ENCODE assay signal across 17 cellular contexts in the genomic region with DNA sequence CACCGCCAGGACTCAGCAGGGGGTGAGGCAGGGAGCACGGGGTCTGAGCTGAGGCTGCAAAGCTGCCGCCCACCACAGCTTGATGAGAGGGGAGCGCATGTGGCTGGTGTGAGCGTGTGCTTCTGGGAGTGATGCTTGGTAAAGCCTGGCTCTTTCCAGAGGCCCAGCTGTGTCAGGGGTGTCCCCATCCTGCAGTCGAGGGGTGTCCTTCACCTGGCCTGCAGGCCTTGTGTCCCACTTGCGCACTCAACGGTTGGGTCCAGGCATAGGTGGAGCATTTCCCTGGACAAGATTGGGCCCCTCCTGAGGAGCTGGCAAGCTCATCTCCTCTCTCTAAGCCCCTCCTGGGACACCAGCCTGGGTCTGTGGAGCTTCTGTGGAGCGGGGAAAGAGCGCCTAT.
"Had no signal": no experiment of that assay in that cellular context is flagged by ENCODE, and none has a peak within 500 bp of the region (broad histone marks: within the 10 kb centered on the region; RNA-seq: fewer than 3 reads in every experiment).

No MANE protein-coding gene starts in this region.

- ATAC-seq: activated naive CD4-positive, alpha-beta T cell treated with anti-CD3 and anti-CD28 coated beads, Interleukin-2, amount 50 U/mL, for 72 hours; esophagus mucosa; gastrocnemius medialis; stimulated activated naive CD8-positive, alpha-beta T cell treated with anti-CD3 and anti-CD28 coated beads, Interleukin-15, Interleukin-2, amounts not matched to agents 100 U/mL and 50 U/mL, for 24 hours had no signal

- H3K4me3 ChIP-seq: ascending aorta, gastrocnemius medialis, thyroid gland had no signal

- H3K36me3 ChIP-seq: brain microvascular endothelial cell, gastrocnemius medialis, thyroid gland had no signal

- H3K9me3 ChIP-seq: ascending aorta, gastrocnemius medialis, thyroid gland had no signal

- H3K27me3 ChIP-seq: ascending aorta, brain microvascular endothelial cell, gastrocnemius medialis, thyroid gland had no signal

- H3K4me1 ChIP-seq: ascending aorta, gastrocnemius medialis had no signal

- DNase-seq: activated CD4-positive, alpha-beta memory T cell treated with anti-CD3 and anti-CD28 coated beads for 36 hours; activated CD4-positive, alpha-beta T cell treated with anti-CD3 and anti-CD28 coated beads for 48 hours; activated gamma-delta T cell treated with Interleukin-2 at 50 U/mL for 16 hours; brain microvascular endothelial cell; central memory CD4-positive, alpha-beta T cell; effector memory CD4-positive, alpha-beta T cell; gastrocnemius medialis; head of caudate nucleus; hypothalamus; mesenchymal stem cell; retina; stimulated activated CD4-positive, alpha-beta T cell treated with anti-CD3 and anti-CD28 coated beads, Interleukin-4, amount 100 ng/mL, for 24 hours; stimulated activated naive CD8-positive, alpha-beta T cell treated with anti-CD3 and anti-CD28 coated beads, Interleukin-15, Interleukin-2, amounts not matched to agents 100 U/mL and 50 U/mL, for 24 hours; thyroid gland had no signal

- H3K27ac ChIP-seq: ascending aorta, brain microvascular endothelial cell, gastrocnemius medialis, thyroid gland had no signal
